18 cellular contexts compared by ENCODE assay signal in the genomic region with DNA sequence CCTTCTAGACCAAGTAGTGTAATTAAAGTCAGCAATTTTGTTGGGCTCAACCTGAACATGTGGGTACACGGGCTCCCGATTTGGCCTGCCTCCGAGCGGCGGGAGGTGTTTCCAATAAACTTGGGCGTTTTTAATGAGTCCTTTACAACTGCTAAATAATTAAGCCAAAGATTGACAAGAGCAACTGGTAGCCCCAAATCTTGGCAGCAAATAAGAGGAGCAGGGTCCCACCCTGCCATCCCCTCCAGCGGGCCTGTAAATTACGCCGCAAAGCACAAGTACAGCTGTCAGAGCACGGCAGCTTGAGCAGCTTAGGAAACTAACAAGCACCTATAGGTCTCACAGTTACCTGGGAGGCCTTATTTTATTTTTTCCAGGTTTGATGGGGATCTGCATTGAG.
DNase-seq lines count a peak whose midpoint lies in the region; ATAC-seq and TF ChIP-seq lines count a peak whose summit lies in the region.
"Had no signal": no experiment of that assay in that cellular context is flagged by ENCODE, and none has a peak within 500 bp of the region (broad histone marks: within the 10 kb centered on the region; RNA-seq: fewer than 3 reads in every experiment).

No MANE protein-coding gene starts in this region.

- ATAC-seq in upper lobe of right lung (no peak), GM18873 (IDR thresholded peaks at IDR 0.05; ENCODE audit: low FRiP score, unreplicated experiment) (no peak)
- ATAC-seq: HepG2 had no signal

- H3K9me3 Mint-ChIP-seq in progenitor cell of endocrine pancreas (ENCODE audit: low read depth) = peaks cover 2% of the 10 kb centered on the region
- H3K9me3 Mint-ChIP-seq: CD8-positive, alpha-beta memory T cell; H9 had no signal

- H3K4ac ChIP-seq in neuronal stem cell (ENCODE audit: low read length) = no peak overlapping the region

- WGBS in neuronal stem cell (ENCODE audit: extremely low coverage in 2 of 2, insufficient read length in 2 of 2, insufficient replicate concordance in 1 of 2), 2 donors = no CpG with 5 or more reads among the region's 10 CpGs

- H3K4me1 ChIP-seq in upper lobe of right lung (no peaks in the 10 kb centered on the region), neuronal stem cell (ENCODE audit: control insufficient read depth in 2 of 2, insufficient read depth in 1 of 2, low read depth in 1 of 2, low read length in 2 of 2) (no peaks in the 10 kb centered on the region)
- H3K4me1 ChIP-seq: BE2C had no signal

- no peak overlapping the region for H3K23ac ChIP-seq in neuronal stem cell (ENCODE audit: low read depth, low read length, poor library complexity)

- H3K4me3 ChIP-seq in upper lobe of right lung = no peak overlapping the region
- H3K4me3 ChIP-seq in H7 (ENCODE audit: insufficient read depth, low read depth, low read length) = no peak overlapping the region
- H3K4me3 ChIP-seq in neuronal stem cell (ENCODE audit: low read length in 2 of 2) = no peak overlapping the region

- peak overlapping the region; percentile 20 for H3K27ac Mint-ChIP-seq in progenitor cell of endocrine pancreas
- H3K27ac Mint-ChIP-seq: CD4-positive, CD25-positive, alpha-beta regulatory T cell; H9; IgD-negative memory B cell had no signal

- H2BK12ac ChIP-seq in neuronal stem cell (ENCODE audit: low read length) = no peak overlapping the region

- no peaks in the 10 kb centered on the region for H3K36me3 Mint-ChIP-seq in progenitor cell of endocrine pancreas (ENCODE audit: insufficient read depth)
- H3K36me3 Mint-ChIP-seq: CD4-positive, CD25-positive, alpha-beta regulatory T cell; CD8-positive, alpha-beta memory T cell had no signal

- no peak overlapping the region for H2BK120ac ChIP-seq in neuronal stem cell (ENCODE audit: low read depth, low read length)

- intact Hi-C loops in upper lobe of right lung (cut with DNase I) = no loop called here

- no peak overlapping the region for H2AFZ ChIP-seq in neuronal stem cell (ENCODE audit: low read length)

- H3K36me3 ChIP-seq in upper lobe of right lung = no peaks in the 10 kb centered on the region
- H3K36me3 ChIP-seq in H7 (replicated peaks; ENCODE audit: control insufficient read depth, insufficient read depth, low read length) = no peaks in the 10 kb centered on the region
- no peaks in the 10 kb centered on the region for H3K36me3 ChIP-seq in neuronal stem cell (replicated peaks in 1 of 2; ENCODE audit: control insufficient read depth in 2 of 2, insufficient read depth in 2 of 2, low read length in 2 of 2)
- H3K36me3 ChIP-seq: BE2C had no signal

- no peak overlapping the region for H2AK5ac ChIP-seq in neuronal stem cell (ENCODE audit: low read depth, low read length)

- no peak overlapping the region for H3K18ac ChIP-seq in neuronal stem cell (ENCODE audit: low read length)

- H3K14ac ChIP-seq in neuronal stem cell (ENCODE audit: low read length) = no peak overlapping the region

- no peak overlapping the region for H4K91ac ChIP-seq in neuronal stem cell (ENCODE audit: low read depth, low read length, poor library complexity)

- no peak overlapping the region for H2BK15ac ChIP-seq in neuronal stem cell (ENCODE audit: low read length)

- H3K79me1 ChIP-seq in neuronal stem cell (ENCODE audit: low read depth, low read length) = no peaks in the 10 kb centered on the region

- no peak overlapping the region for H3K9ac ChIP-seq in neuronal stem cell (ENCODE audit: low read depth, low read length, poor library complexity)

- H3K9me3 ChIP-seq in upper lobe of right lung (no peaks in the 10 kb centered on the region), neuronal stem cell (replicated peaks in 1 of 2; ENCODE audit: control insufficient read depth in 2 of 2, insufficient read depth in 1 of 2, low read depth in 1 of 2, low read length in 2 of 2) (no peaks in the 10 kb centered on the region)
- H3K9me3 ChIP-seq: BE2C, Caco-2 had no signal

- H2BK5ac ChIP-seq in neuronal stem cell (ENCODE audit: low read length) = no peak overlapping the region

- H3K27ac ChIP-seq in VCaP (peak overlapping the region; percentile 6; the same call in 1 of the 2 replicates), upper lobe of right lung (no peak overlapping the region), neuronal stem cell (replicated peaks; ENCODE audit: low read length) (no peak overlapping the region)

- no peak overlapping the region for H3K4me3 Mint-ChIP-seq in progenitor cell of endocrine pancreas (ENCODE audit: low read depth)
- H3K4me3 Mint-ChIP-seq: CD4-positive, CD25-positive, alpha-beta regulatory T cell; CD8-positive, alpha-beta memory T cell; H9; IgD-negative memory B cell had no signal

- no peak overlapping the region for H3K4me2 ChIP-seq in neuronal stem cell (ENCODE audit: insufficient read depth, low read length, poor library complexity, severe bottlenecking)

- no peak overlapping the region for H4K8ac ChIP-seq in neuronal stem cell (ENCODE audit: low read depth, low read length)

- DNase-seq in progenitor cell of endocrine pancreas (ENCODE audit: low spot score, unreplicated experiment) (no peak), upper lobe of right lung (peak; percentile 7), H7 (no peak), neuronal stem cell (ENCODE audit: low spot score) (no peak)
- DNase-seq: ACHN; BE2C; C1 segment of cervical spinal cord; Caco-2; CD4-positive, CD25-positive, alpha-beta regulatory T cell; CD8-positive, alpha-beta memory T cell; DMS79; GDM1; GOT3; H9 had no signal

- H3K27me3 Mint-ChIP-seq in progenitor cell of endocrine pancreas = peaks cover under 1% of the 10 kb centered on the region

- H3K27me3 ChIP-seq in upper lobe of right lung (peaks cover 22% of the 10 kb centered on the region), H7 (ENCODE audit: control insufficient read depth, insufficient read depth, low read length) (no peaks in the 10 kb centered on the region), neuronal stem cell (ENCODE audit: control insufficient read depth in 3 of 3, insufficient read depth in 3 of 3, low read depth in 1 of 3, low read length in 3 of 3) (peaks cover 0 to 7% (median 0%) of the 10 kb centered on the region in 3 experiments)
- H3K27me3 ChIP-seq: BE2C had no signal

- no peaks in the 10 kb centered on the region for H3K4me1 Mint-ChIP-seq in progenitor cell of endocrine pancreas (ENCODE audit: low read depth)
- H3K4me1 Mint-ChIP-seq: CD4-positive, CD25-positive, alpha-beta regulatory T cell; CD8-positive, alpha-beta memory T cell; IgD-negative memory B cell had no signal

- TF ChIP-seq CTCF in VCaP (conservative IDR thresholded peaks at IDR 0.05) (no peak), progenitor cell of endocrine pancreas (IDR thresholded peaks at IDR 0.05; ENCODE audit: unreplicated experiment) (no peak), upper lobe of right lung (IDR thresholded peaks at IDR 0.05) (no peak)
